ENCODE assay signal across 25 cellular contexts in the genomic region with DNA sequence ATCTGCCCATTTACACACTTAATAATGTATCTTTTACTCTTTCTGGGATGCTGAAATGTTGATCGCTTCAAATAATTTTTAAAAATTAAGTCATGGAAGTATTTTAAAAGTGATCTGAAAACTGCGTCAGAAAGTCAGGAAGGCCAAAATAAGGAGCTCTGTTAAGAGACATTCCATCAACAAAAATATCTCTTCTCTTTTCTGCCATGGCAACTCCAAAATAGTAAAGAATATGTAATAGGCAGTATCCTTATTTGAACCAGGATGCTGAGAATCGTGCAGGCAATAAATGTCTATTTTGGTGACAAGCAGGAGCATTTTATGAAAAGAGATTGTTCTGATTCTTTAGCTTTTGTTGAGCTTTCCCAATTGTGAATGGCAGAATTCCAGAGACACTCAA.
"Had no signal": no experiment of that assay in that cellular context is flagged by ENCODE, and none has a peak within 500 bp of the region (broad histone marks: within the 10 kb centered on the region; RNA-seq: fewer than 3 reads in every experiment).

No MANE protein-coding gene starts in this region.

- H3K36me3 ChIP-seq: heart left ventricle had no signal

- FAIRE-seq: colon, frontal cortex, TTC549 had no signal

- H3K4me1 ChIP-seq: body of pancreas had no signal

- H3K27me3 Mint-ChIP-seq: type B pancreatic cell had no signal

- H3K4me1 Mint-ChIP-seq: activated CD4-positive, alpha-beta T cell treated with anti-CD3 and anti-CD28 coated beads for 36 hours; endodermal cell; memory B cell; naive thymus-derived CD4-positive, alpha-beta T cell had no signal

- H3K36me3 Mint-ChIP-seq: activated naive CD4-positive, alpha-beta T cell treated with anti-CD3 and anti-CD28 coated beads, Interleukin-2, amount 50 U/mL, for 72 hours; naive thymus-derived CD4-positive, alpha-beta T cell; type B pancreatic cell had no signal

- H3K27ac Mint-ChIP-seq: activated CD4-positive, alpha-beta T cell treated with anti-CD3 and anti-CD28 coated beads for 36 hours; activated naive CD4-positive, alpha-beta T cell treated with anti-CD3 and anti-CD28 coated beads, Interleukin-2, amount 50 U/mL, for 72 hours; activated T-helper 1 cell treated with anti-CD3 and anti-CD28 coated beads, Interleukin-12 subunit alpha, Interleukin-12 subunit beta, Interleukin-2, Interleukin-4 antibody, amounts not matched to agents 30 ng/mL and 10 ng/mL and 1 ng/mL, durations not matched to agents 14 hours and 24 hours and 36 hours; endodermal cell; memory B cell; naive thymus-derived CD4-positive, alpha-beta T cell; type B pancreatic cell had no signal

- H3K9me3 ChIP-seq: body of pancreas had no signal

- ATAC-seq: activated CD4-positive, alpha-beta T cell treated with anti-CD3 and anti-CD28 coated beads for 36 hours; activated naive CD4-positive, alpha-beta T cell treated with anti-CD3 and anti-CD28 coated beads, Interleukin-2, amount 50 U/mL, for 72 hours; body of pancreas; heart left ventricle; left ventricle myocardium superior; naive thymus-derived CD4-positive, alpha-beta T cell had no signal

- H3K27me3 ChIP-seq: body of pancreas, heart left ventricle had no signal

- H3K27ac ChIP-seq: body of pancreas, epithelial cell of prostate had no signal

- DNase-seq: activated CD4-positive, alpha-beta T cell treated with anti-CD3 and anti-CD28 coated beads for 36 hours; activated CD4-positive, alpha-beta T cell treated with anti-CD3 and anti-CD28 coated beads, Interleukin-2, amount 50 U/mL, for 48 hours; activated gamma-delta T cell treated with Interleukin-2 at 50 U/mL for 16 hours; activated T-cell treated with anti-CD3 and anti-CD28 coated beads for 4 hours; body of pancreas; caudate nucleus; endodermal cell; heart left ventricle; left ventricle myocardium superior; naive thymus-derived CD4-positive, alpha-beta T cell; posterior cingulate gyrus; stimulated activated CD4-positive, alpha-beta T cell treated with anti-CD3 and anti-CD28 coated beads, Interleukin-12 subunit alpha, Interleukin-12 subunit beta, amount 100 ng/mL, for 4 hours; stimulated activated CD4-positive, alpha-beta T cell treated with anti-CD3 and anti-CD28 coated beads, Interleukin-1b, Interleukin-23, amount 100 ng/mL, for 48 hours; stimulated activated CD8-positive, alpha-beta memory T cell treated with anti-CD3 and anti-CD28 coated beads, Interleukin-4, amount 100 ng/mL, for 48 hours; stimulated activated naive CD4-positive, alpha-beta T cell; substantia nigra; SW 1271 had no signal

- H3K4me3 Mint-ChIP-seq: activated CD4-positive, alpha-beta T cell treated with anti-CD3 and anti-CD28 coated beads for 36 hours; activated T-helper 1 cell treated with anti-CD3 and anti-CD28 coated beads, Interleukin-12 subunit alpha, Interleukin-12 subunit beta, Interleukin-2, Interleukin-4 antibody, amounts not matched to agents 30 ng/mL and 10 ng/mL and 1 ng/mL, durations not matched to agents 14 hours and 24 hours and 36 hours; endodermal cell; memory B cell; naive thymus-derived CD4-positive, alpha-beta T cell; type B pancreatic cell had no signal

- H3K4me3 ChIP-seq: body of pancreas, heart left ventricle had no signal

- H3K9me3 Mint-ChIP-seq: activated T-helper 1 cell treated with anti-CD3 and anti-CD28 coated beads, Interleukin-12 subunit alpha, Interleukin-12 subunit beta, Interleukin-2, Interleukin-4 antibody, amounts not matched to agents 30 ng/mL and 10 ng/mL and 1 ng/mL, durations not matched to agents 14 hours and 24 hours and 36 hours; endodermal cell; type B pancreatic cell had no signal
